ENCODE assay signal across 14 cellular contexts in the genomic region with DNA sequence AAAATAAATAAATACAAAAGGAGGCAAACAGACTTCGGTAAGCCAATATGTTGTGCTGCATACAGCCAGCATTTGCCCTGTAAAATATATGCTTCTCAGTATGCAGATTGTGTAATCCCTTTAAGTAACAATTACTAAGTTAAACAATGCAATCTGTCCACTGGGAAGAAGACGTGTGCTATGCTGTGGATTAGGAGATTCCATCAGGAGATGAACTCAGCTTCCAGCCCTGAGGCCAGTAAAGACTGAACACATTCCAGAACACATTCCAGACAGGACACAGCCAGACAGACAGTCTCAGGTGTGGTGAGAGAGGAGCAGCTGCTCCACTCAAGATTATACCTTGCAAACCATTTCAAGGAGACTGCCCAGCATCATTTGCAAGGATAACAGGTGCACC.
DNase-seq lines count a peak whose midpoint lies in the region; ATAC-seq and TF ChIP-seq lines count a peak whose summit lies in the region.
"Had no signal": no experiment of that assay in that cellular context is flagged by ENCODE, and none has a peak within 500 bp of the region (broad histone marks: within the 10 kb centered on the region; RNA-seq: fewer than 3 reads in every experiment).

No MANE protein-coding gene starts in this region.

- H3K27ac ChIP-seq in ascending aorta: no peak overlapping the region
- H3K27ac ChIP-seq in CD4-positive, alpha-beta T cell (ENCODE audit: low read depth, low read length): no peak overlapping the region
- H3K27ac ChIP-seq: parathyroid adenoma, transverse colon had no signal

- no peaks in the 10 kb centered on the region for H3K36me3 Mint-ChIP-seq in CD4-positive, alpha-beta T cell (ENCODE audit: low read depth)

- in situ Hi-C loops in HAP-1 (cut with MboI; ENCODE audit: low sequenced_read_pairs): no loop called here
- in situ Hi-C loops in SK-MEL-5 (cut with HindIII; ENCODE audit: low pct_unique_long_range_greater_than_20kb, low sequenced_read_pairs): no loop called here

- H3K36me3 ChIP-seq in HAP-1 (replicated peaks) (no peaks in the 10 kb centered on the region; the same call in 1 of the 2 replicates), ascending aorta (peaks cover 0 to 28% of the 10 kb centered on the region in 2 donors)
- H3K36me3 ChIP-seq: transverse colon had no signal

- H3K4me3 ChIP-seq in HAP-1: no peak overlapping the region
- H3K4me3 ChIP-seq in ascending aorta: no peak overlapping the region
- H3K4me3 ChIP-seq: transverse colon had no signal

- intact Hi-C loops in ascending aorta (cut with DNase I): no loop called here
- intact Hi-C loops in CD4-positive, alpha-beta T cell (cut with DNase I, micrococcal nuclease): loop anchor here in 1 of 2 experiments (5.0 kb wide), 1 partner anchor 51 kb away; no protein-coding TSS in a partner anchor

- H3K9me3 Mint-ChIP-seq in CD4-positive, alpha-beta T cell: peaks cover 2% of the 10 kb centered on the region

- ATAC-seq in CD4-positive, alpha-beta T cell (ENCODE audit: poor library complexity): no peak
- ATAC-seq: activated CD8-positive, alpha-beta T cell treated with anti-CD3 and anti-CD28 coated beads for 36 hours had no signal

- peak; percentile 1 for DNase-seq in A172 (ENCODE audit: low spot score)
- peak; percentile 76 to 95 for DNase-seq in HAP-1 (ENCODE audit: low spot score in 2 of 2)
- DNase-seq in SK-MEL-5 (ENCODE audit: low read depth, low spot score): peak; percentile 2
- peak; percentile 7 for DNase-seq in iPS DF 4.7 (ENCODE audit: extremely low read depth, low spot score)
- DNase-seq in stimulated activated CD4-positive, alpha-beta T cell treated with anti-CD3 and anti-CD28 coated beads, Interleukin-2, amount 100 ng/mL, for 24 hours: no peak
- no peak for DNase-seq in ascending aorta (ENCODE audit: low spot score in 2 of 2)
- no peak for DNase-seq in CD4-positive, alpha-beta T cell
- DNase-seq in NCI-H510A treated with DMSO at 0.1 percent for 48 hours (lab: John Stamatoyannopoulos, UW): no peak
- DNase-seq: activated CD8-positive, alpha-beta T cell treated with anti-CD3 and anti-CD28 coated beads for 36 hours; activated effector memory CD4-positive, alpha-beta T cell treated with anti-CD3 and anti-CD28 coated beads, Interleukin-2, amount 50 U/mL, for 16 hours; RPMI8226; T-helper 9 cell; transverse colon had no signal

- H3K27me3 ChIP-seq in HAP-1 (ENCODE audit: low read depth) (no peaks in the 10 kb centered on the region), ascending aorta (no peaks in the 10 kb centered on the region)
- no peaks in the 10 kb centered on the region for H3K27me3 ChIP-seq in CD4-positive, alpha-beta T cell (ENCODE audit: control insufficient read depth, insufficient read depth, low read length)
- H3K27me3 ChIP-seq: transverse colon had no signal

- CTCF ChIA-PET in CD4-positive, alpha-beta T cell (lab: Charles Lee): no interaction called here

- no peaks in the 10 kb centered on the region for H3K9me3 ChIP-seq in HAP-1
- H3K9me3 ChIP-seq in ascending aorta: no peaks in the 10 kb centered on the region
- H3K9me3 ChIP-seq in CD4-positive, alpha-beta T cell (ENCODE audit: control insufficient read depth, low read length): no peaks in the 10 kb centered on the region
- H3K9me3 ChIP-seq: transverse colon had no signal

- no peak overlapping the region for H3K4me3 Mint-ChIP-seq in CD4-positive, alpha-beta T cell
- H3K4me3 Mint-ChIP-seq: activated CD8-positive, alpha-beta T cell treated with anti-CD3 and anti-CD28 coated beads for 36 hours had no signal

- no peaks in the 10 kb centered on the region for H3K27me3 Mint-ChIP-seq in CD4-positive, alpha-beta T cell
- H3K27me3 Mint-ChIP-seq: activated CD8-positive, alpha-beta T cell treated with anti-CD3 and anti-CD28 coated beads for 36 hours had no signal

- no peaks in the 10 kb centered on the region for H3K4me1 Mint-ChIP-seq in CD4-positive, alpha-beta T cell (ENCODE audit: low read depth)

- TF ChIP-seq CTCF in ascending aorta (IDR thresholded peaks at IDR 0.05): no peak
- TF ChIP-seq CTCF in CD4-positive, alpha-beta T cell (IDR thresholded peaks at IDR 0.05): no peak

- H3K27ac Mint-ChIP-seq in CD4-positive, alpha-beta T cell: no peak overlapping the region
- H3K27ac Mint-ChIP-seq: activated CD8-positive, alpha-beta T cell treated with anti-CD3 and anti-CD28 coated beads for 36 hours had no signal

- POLR2A ChIA-PET in CD4-positive, alpha-beta T cell (lab: Charles Lee): no interaction called here

- H3K4me1 ChIP-seq in HAP-1 (peaks cover 14% of the 10 kb centered on the region), ascending aorta (no peaks in the 10 kb centered on the region)
- H3K4me1 ChIP-seq: parathyroid adenoma, transverse colon had no signal

Comparison
In these comparisons a context has a peak if more than half of its experiments do, and no peak if none do; other contexts are left out.
1. DNase-seq: peak in A172 (single experiment), HAP-1 (2 of 2), SK-MEL-5 (single experiment) and iPS DF 4.7 (single experiment); none in stimulated activated CD4-positive, alpha-beta T cell treated with anti-CD3 and anti-CD28 coated beads, Interleukin-2, amount 100 ng/mL, for 24 hours (0 of 2), ascending aorta (0 of 2), CD4-positive, alpha-beta T cell (0 of 10) and NCI-H510A treated with DMSO at 0.1 percent for 48 hours (single experiment).